In the genomic region with DNA sequence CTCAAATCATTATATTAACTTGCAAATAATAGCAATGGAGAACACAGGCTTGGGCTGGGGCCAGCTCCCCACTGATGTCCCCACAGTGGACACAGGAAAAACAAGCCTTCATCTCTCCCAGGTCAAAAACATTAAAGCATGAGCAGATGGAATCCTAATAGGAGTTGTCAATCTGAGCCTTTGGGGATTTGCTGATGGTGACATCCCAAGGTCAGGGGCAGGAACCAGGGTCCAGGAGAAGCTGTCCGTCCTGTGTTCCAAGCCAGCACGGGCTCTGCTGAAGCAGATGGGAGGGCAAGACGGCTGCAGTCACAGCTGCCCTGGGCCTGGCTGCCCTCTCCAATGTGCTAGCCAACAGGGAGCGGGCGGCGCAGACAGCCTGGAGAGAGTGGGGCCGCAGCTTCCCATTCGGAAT, we compare ENCODE assay signal across 23 cellular contexts.
DNase-seq lines count a peak whose midpoint lies in the region; ATAC-seq and TF ChIP-seq lines count a peak whose summit lies in the region.
"Had no signal": no experiment of that assay in that cellular context is flagged by ENCODE, and none has a peak within 500 bp of the region (broad histone marks: within the 10 kb centered on the region; RNA-seq: fewer than 3 reads in every experiment).

No MANE protein-coding gene starts in this region.

- WGBS in gastroesophageal sphincter (ENCODE audit: low coverage in 1 of 2), 2 donors = 63 to 100% methylated on average over 3 of the region's 8 CpGs
- 51 to 59% methylated on average over 6 to 8 of the region's 8 CpGs for WGBS in testis, 2 donors

- H3K27me3 ChIP-seq in gastroesophageal sphincter = no peaks in the 10 kb centered on the region
- no peaks in the 10 kb centered on the region for H3K27me3 ChIP-seq in testis
- H3K27me3 ChIP-seq: ovary had no signal

- H3K4me3 ChIP-seq in gastroesophageal sphincter (no peak overlapping the region), testis (no peak overlapping the region)
- H3K4me3 ChIP-seq: ovary, smooth muscle cell had no signal

- intact Hi-C loops in testis (cut with DNase I; ENCODE audit: low total_unique reads) = no loop called here

- ATAC-seq in gastroesophageal sphincter = peak; percentile 28
- ATAC-seq in GM18511 (IDR thresholded peaks at IDR 0.05; ENCODE audit: unreplicated experiment) = no peak
- ATAC-seq in GM21526 (IDR thresholded peaks at IDR 0.05; ENCODE audit: low FRiP score, unreplicated experiment) = no peak
- ATAC-seq: naive thymus-derived CD4-positive, alpha-beta T cell had no signal

- H3K27ac ChIP-seq in gastroesophageal sphincter (no peak overlapping the region), testis (no peak overlapping the region)
- H3K27ac ChIP-seq: ovary, RWPE1 had no signal

- DNase-seq in activated CD8-positive, alpha-beta memory T cell treated with anti-CD3 and anti-CD28 coated beads, Interleukin-2, amount 50 U/mL, for 48 hours = peak; percentile 32
- DNase-seq in activated CD8-positive, alpha-beta memory T cell treated with anti-CD3 and anti-CD28 coated beads, Interleukin-2, amount 50 U/mL, for 4 hours = no peak
- peak; percentile 79 for DNase-seq in mesenteric fat pad (ENCODE audit: low spot score)
- DNase-seq in testis = peak; percentile 54
- no peak for DNase-seq in NCI-H187 treated with DMSO at 0.1 percent for 48 hours (lab: John Stamatoyannopoulos, UW)
- DNase-seq: 8988T; activated CD4-positive, CD25-positive, alpha-beta regulatory T cell treated with anti-CD3 and anti-CD28 coated beads, Interleukin-2, amount 50 U/mL, for 72 hours; activated CD8-positive, alpha-beta memory T cell treated with anti-CD3 and anti-CD28 coated beads for 24 hours; activated naive CD8-positive, alpha-beta T cell treated with anti-CD3 and anti-CD28 coated beads for 36 hours; AML-193; DND-41; NCI-H1048; NCI-H2029 treated with DMSO at 0.1 percent for 48 hours; NCI-H510A treated with DMSO at 0.1 percent for 48 hours; ovary; stimulated activated CD4-positive, alpha-beta T cell treated with anti-CD3 and anti-CD28 coated beads, Interleukin-4, amount 100 ng/mL, for 1 hour; trophoblast cell had no signal

- TF ChIP-seq CTCF in gastroesophageal sphincter (IDR thresholded peaks at IDR 0.05) (no peak), testis (IDR thresholded peaks at IDR 0.05) (no peak)

- H3K4me1 ChIP-seq in gastroesophageal sphincter = no peaks in the 10 kb centered on the region
- peaks cover 4% of the 10 kb centered on the region for H3K4me1 ChIP-seq in testis

- TF ChIP-seq POLR2A in gastroesophageal sphincter (IDR thresholded peaks at IDR 0.05) = no peak
- TF ChIP-seq POLR2A in testis (IDR thresholded peaks at IDR 0.05) = no peak

- TF ChIP-seq EP300 in gastroesophageal sphincter (IDR thresholded peaks at IDR 0.05) = no peak

- no peaks in the 10 kb centered on the region for H3K36me3 ChIP-seq in gastroesophageal sphincter
- no peaks in the 10 kb centered on the region for H3K36me3 ChIP-seq in testis (ENCODE audit: low read depth, missing control alignments)
- H3K36me3 ChIP-seq: ovary had no signal

- H3K9me3 ChIP-seq in gastroesophageal sphincter (peaks cover 0 to 24% (median 0%) of the 10 kb centered on the region in 3 donors), testis (no peaks in the 10 kb centered on the region)
- H3K9me3 ChIP-seq: ovary had no signal

Comparison
In these comparisons a context has a peak if more than half of its experiments do, and no peak if none do; other contexts are left out.
1. DNase-seq: peak in activated CD8-positive, alpha-beta memory T cell treated with anti-CD3 and anti-CD28 coated beads, Interleukin-2, amount 50 U/mL, for 48 hours (single experiment), mesenteric fat pad (single experiment) and testis (single experiment); none in activated CD8-positive, alpha-beta memory T cell treated with anti-CD3 and anti-CD28 coated beads, Interleukin-2, amount 50 U/mL, for 4 hours (single experiment) and NCI-H187 treated with DMSO at 0.1 percent for 48 hours (single experiment).